24 cellular contexts compared by ENCODE assay signal in genomic region chr7:116325517-116325916, GRCh38.
"Had no signal": no experiment of that assay in that cellular context is flagged by ENCODE, and none has a peak within 500 bp of the region (broad histone marks: within the 10 kb centered on the region; RNA-seq: fewer than 3 reads in every experiment).

No MANE protein-coding gene starts in this region.

- H3K4me3 Mint-ChIP-seq: activated naive CD8-positive, alpha-beta T cell; activated T-cell treated with anti-CD3 and anti-CD28 coated beads, Interleukin-2, amount 50 U/mL, for 4 hours; central memory CD8-positive, alpha-beta T cell; immature natural killer cell; naive thymus-derived CD4-positive, alpha-beta T cell; neural crest cell had no signal

- H3K27me3 ChIP-seq: adrenal gland, ascending aorta, breast epithelium, hepatocyte, upper lobe of right lung had no signal

- H3K79me2 ChIP-seq: hepatocyte had no signal

- H3K27ac Mint-ChIP-seq: activated naive CD8-positive, alpha-beta T cell; activated T-helper 2 cell treated with anti-CD3 and anti-CD28 coated beads, Interferon-gamma antibody, Interleukin-2, Interleukin-4, amounts not matched to agents 10 μg/mL and 5 μg/mL and 100 μg/mL, durations not matched to agents 14 hours and 24 hours and 36 hours; immature natural killer cell; naive thymus-derived CD4-positive, alpha-beta T cell had no signal

- H3K9me3 ChIP-seq: adrenal gland, breast epithelium, left ventricle myocardium inferior, upper lobe of right lung had no signal

- H2AFZ ChIP-seq: hepatocyte had no signal

- H3K4me1 Mint-ChIP-seq: central memory CD8-positive, alpha-beta T cell; immature natural killer cell had no signal

- H3K27ac ChIP-seq: adrenal gland, ascending aorta, breast epithelium, hepatocyte, left ventricle myocardium inferior, upper lobe of right lung, WERI-Rb-1 had no signal

- H3K4me3 ChIP-seq: adrenal gland, ascending aorta, breast epithelium, hepatocyte, left ventricle myocardium inferior, upper lobe of right lung had no signal

- H3K4me1 ChIP-seq: adrenal gland, breast epithelium had no signal

- H3K27me3 Mint-ChIP-seq: central memory CD8-positive, alpha-beta T cell had no signal

- H3K36me3 Mint-ChIP-seq: activated naive CD8-positive, alpha-beta T cell; immature natural killer cell; naive thymus-derived CD4-positive, alpha-beta T cell had no signal

- H3K9me3 Mint-ChIP-seq: activated T-cell treated with anti-CD3 and anti-CD28 coated beads, Interleukin-2, amount 50 U/mL, for 4 hours; activated T-helper 2 cell treated with anti-CD3 and anti-CD28 coated beads, Interferon-gamma antibody, Interleukin-2, Interleukin-4, amounts not matched to agents 10 μg/mL and 5 μg/mL and 100 μg/mL, durations not matched to agents 14 hours and 24 hours and 36 hours; central memory CD8-positive, alpha-beta T cell; immature natural killer cell; naive thymus-derived CD4-positive, alpha-beta T cell; neural crest cell had no signal

- ATAC-seq: activated T-cell treated with anti-CD3 and anti-CD28 coated beads, Interleukin-2, amount 50 U/mL, for 4 hours; naive thymus-derived CD4-positive, alpha-beta T cell; upper lobe of right lung had no signal

- DNase-seq: activated CD4-positive, alpha-beta T cell treated with anti-CD3 and anti-CD28 coated beads for 1 hour; activated CD4-positive, alpha-beta T cell treated with anti-CD3 and anti-CD28 coated beads, Interleukin-2, amount 50 U/mL, for 4 hours; activated CD8-positive, alpha-beta memory T cell treated with anti-CD3 and anti-CD28 coated beads for 24 hours; activated CD8-positive, alpha-beta memory T cell treated with anti-CD3 and anti-CD28 coated beads, Interleukin-2, amount 50 U/mL, for 4 hours; activated naive CD4-positive, alpha-beta T cell; activated T-cell treated with anti-CD3 and anti-CD28 coated beads, Interleukin-2, amount 50 U/mL, for 4 hours; adrenal gland; foreskin melanocyte; immature natural killer cell; left ventricle myocardium inferior; naive thymus-derived CD4-positive, alpha-beta T cell; retina; stimulated activated CD4-positive, alpha-beta T cell treated with anti-CD3 and anti-CD28 coated beads, Interleukin-2, amount 100 ng/mL, for 48 hours; stimulated activated naive CD4-positive, alpha-beta T cell; T-helper 1 cell; upper lobe of right lung; WERI-Rb-1 had no signal

- H3K36me3 ChIP-seq: adrenal gland, ascending aorta, breast epithelium, left ventricle myocardium inferior, upper lobe of right lung, WERI-Rb-1 had no signal

- H3K4me2 ChIP-seq: hepatocyte had no signal
